Comparison of ENCODE assay signal across 1 cellular context in the genomic region with DNA sequence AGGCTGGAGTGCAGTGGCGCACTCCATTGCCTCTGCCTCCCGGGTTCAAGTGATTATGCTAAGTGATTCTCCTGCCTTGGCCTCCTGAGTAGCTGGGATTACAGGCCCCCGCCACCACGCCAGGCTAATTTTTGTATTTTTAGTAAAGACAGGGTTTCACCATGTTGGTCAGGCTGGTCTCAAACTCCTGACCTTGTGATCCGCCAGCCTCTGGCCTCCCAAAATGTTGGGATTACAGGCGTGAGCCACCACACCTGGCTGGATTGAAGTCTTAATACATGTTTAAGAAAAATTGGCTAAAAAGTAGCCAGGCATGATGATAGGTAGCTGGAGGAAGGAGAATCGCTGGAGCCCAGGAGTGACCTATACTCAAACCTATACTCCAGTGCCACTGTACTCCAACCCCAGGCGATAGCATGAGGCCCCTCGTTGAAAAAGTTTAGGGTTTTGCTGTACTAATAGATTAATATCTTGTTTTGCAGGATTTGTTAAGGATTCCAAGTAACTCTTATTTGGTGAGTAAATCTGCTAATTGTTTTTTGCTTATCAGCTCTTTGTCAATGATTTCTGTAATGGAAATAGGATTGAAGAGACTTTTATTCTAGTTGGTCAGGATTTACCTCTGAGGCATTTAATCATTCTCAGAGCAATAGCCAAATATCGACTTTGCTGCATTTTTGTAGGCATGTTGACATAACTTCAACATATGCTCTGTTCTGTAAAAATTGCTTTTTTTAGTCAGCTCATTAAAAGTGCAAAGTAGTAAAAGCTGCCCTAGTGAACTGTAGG.
A peak's percentile ranks its signal among the peaks of the same experiment; 100 is the strongest.
TF ChIP-seq lines count a peak whose summit lies in the region.

No MANE protein-coding gene starts in this region.

TF ChIP-seq in HepG2, 621 proteins besides CTCF, POLR2A, EP300 and RAD21 (continued from another document and continues in another):
- no peak for TF ChIP-seq ZFP37 (CRISPR knock-in tag; IDR thresholded peaks at IDR 0.05; ENCODE audit: borderline replicate concordance)
- no peak for TF ChIP-seq ZNF382 (CRISPR knock-in tag; IDR thresholded peaks at IDR 0.05; ENCODE audit: borderline replicate concordance)
- peak; percentile 82; the same call in 1 of the 2 replicates for TF ChIP-seq KAT7 (CRISPR knock-in tag; IDR thresholded peaks at IDR 0.05; ENCODE audit: borderline replicate concordance)
- TF ChIP-seq GPN1 (CRISPR knock-in tag; IDR thresholded peaks at IDR 0.05; ENCODE audit: borderline replicate concordance), result no peak
- TF ChIP-seq ZNF282 (IDR thresholded peaks at IDR 0.05; ENCODE audit: partially characterized antibody), result no peak
- TF ChIP-seq HMG20A (CRISPR knock-in tag; IDR thresholded peaks at IDR 0.05; ENCODE audit: borderline replicate concordance), result no peak
- no peak for TF ChIP-seq HDAC2 (CRISPR knock-in tag; IDR thresholded peaks at IDR 0.05)
- no peak for TF ChIP-seq CREBL2 (CRISPR knock-in tag; IDR thresholded peaks at IDR 0.05; ENCODE audit: borderline replicate concordance)
- TF ChIP-seq, protein P1, sequence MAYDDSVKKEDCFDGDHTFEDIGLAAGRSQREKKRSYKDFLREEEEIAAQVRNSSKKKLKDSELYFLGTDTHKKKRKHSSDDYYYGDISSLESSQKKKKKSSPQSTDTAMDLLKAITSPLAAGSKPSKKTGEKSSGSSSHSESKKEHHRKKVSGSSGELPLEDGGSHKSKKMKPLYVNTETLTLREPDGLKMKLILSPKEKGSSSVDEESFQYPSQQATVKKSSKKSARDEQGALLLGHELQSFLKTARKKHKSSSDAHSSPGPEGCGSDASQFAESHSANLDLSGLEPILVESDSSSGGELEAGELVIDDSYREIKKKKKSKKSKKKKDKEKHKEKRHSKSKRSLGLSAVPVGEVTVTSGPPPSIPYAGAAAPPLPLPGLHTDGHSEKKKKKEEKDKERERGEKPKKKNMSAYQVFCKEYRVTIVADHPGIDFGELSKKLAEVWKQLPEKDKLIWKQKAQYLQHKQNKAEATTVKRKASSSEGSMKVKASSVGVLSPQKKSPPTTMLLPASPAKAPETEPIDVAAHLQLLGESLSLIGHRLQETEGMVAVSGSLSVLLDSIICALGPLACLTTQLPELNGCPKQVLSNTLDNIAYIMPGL (CRISPR knock-in tag; IDR thresholded peaks at IDR 0.05; ENCODE audit: borderline replicate concordance in 1 of 2, low read depth in 1 of 2), result peak in 1 of 2 experiments; percentile 14; a peak in 2 of 4 replicates
- no peak for TF ChIP-seq IKZF1 (IDR thresholded peaks at IDR 0.05)
- no peak for TF ChIP-seq ZNF788 (CRISPR knock-in tag; IDR thresholded peaks at IDR 0.05; ENCODE audit: borderline replicate concordance)
- no peak for TF ChIP-seq ZSCAN12 (CRISPR knock-in tag; IDR thresholded peaks at IDR 0.05)
- TF ChIP-seq BRD4 (CRISPR knock-in tag; IDR thresholded peaks at IDR 0.05), result no peak
- TF ChIP-seq ZNF337 (CRISPR knock-in tag; IDR thresholded peaks at IDR 0.05; ENCODE audit: borderline replicate concordance, low read depth), result no peak
- TF ChIP-seq, protein P2, sequence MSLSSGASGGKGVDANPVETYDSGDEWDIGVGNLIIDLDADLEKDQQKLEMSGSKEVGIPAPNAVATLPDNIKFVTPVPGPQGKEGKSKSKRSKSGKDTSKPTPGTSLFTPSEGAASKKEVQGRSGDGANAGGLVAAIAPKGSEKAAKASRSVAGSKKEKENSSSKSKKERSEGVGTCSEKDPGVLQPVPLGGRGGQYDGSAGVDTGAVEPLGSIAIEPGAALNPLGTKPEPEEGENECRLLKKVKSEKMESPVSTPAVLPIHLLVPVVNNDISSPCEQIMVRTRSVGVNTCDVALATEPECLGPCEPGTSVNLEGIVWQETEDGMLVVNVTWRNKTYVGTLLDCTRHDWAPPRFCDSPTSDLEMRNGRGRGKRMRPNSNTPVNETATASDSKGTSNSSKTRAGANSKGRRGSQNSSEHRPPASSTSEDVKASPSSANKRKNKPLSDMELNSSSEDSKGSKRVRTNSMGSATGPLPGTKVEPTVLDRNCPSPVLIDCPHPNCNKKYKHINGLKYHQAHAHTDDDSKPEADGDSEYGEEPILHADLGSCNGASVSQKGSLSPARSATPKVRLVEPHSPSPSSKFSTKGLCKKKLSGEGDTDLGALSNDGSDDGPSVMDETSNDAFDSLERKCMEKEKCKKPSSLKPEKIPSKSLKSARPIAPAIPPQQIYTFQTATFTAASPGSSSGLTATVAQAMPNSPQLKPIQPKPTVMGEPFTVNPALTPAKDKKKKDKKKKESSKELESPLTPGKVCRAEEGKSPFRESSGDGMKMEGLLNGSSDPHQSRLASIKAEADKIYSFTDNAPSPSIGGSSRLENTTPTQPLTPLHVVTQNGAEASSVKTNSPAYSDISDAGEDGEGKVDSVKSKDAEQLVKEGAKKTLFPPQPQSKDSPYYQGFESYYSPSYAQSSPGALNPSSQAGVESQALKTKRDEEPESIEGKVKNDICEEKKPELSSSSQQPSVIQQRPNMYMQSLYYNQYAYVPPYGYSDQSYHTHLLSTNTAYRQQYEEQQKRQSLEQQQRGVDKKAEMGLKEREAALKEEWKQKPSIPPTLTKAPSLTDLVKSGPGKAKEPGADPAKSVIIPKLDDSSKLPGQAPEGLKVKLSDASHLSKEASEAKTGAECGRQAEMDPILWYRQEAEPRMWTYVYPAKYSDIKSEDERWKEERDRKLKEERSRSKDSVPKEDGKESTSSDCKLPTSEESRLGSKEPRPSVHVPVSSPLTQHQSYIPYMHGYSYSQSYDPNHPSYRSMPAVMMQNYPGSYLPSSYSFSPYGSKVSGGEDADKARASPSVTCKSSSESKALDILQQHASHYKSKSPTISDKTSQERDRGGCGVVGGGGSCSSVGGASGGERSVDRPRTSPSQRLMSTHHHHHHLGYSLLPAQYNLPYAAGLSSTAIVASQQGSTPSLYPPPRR (CRISPR knock-in tag; IDR thresholded peaks at IDR 0.05; ENCODE audit: borderline replicate concordance), result no peak
- TF ChIP-seq ZFP62 (CRISPR knock-in tag; IDR thresholded peaks at IDR 0.05), result no peak
- no peak for TF ChIP-seq ZNF160 (CRISPR knock-in tag; IDR thresholded peaks at IDR 0.05)
- TF ChIP-seq NFYB (CRISPR knock-in tag; IDR thresholded peaks at IDR 0.05), result no peak
- TF ChIP-seq, protein P3, sequence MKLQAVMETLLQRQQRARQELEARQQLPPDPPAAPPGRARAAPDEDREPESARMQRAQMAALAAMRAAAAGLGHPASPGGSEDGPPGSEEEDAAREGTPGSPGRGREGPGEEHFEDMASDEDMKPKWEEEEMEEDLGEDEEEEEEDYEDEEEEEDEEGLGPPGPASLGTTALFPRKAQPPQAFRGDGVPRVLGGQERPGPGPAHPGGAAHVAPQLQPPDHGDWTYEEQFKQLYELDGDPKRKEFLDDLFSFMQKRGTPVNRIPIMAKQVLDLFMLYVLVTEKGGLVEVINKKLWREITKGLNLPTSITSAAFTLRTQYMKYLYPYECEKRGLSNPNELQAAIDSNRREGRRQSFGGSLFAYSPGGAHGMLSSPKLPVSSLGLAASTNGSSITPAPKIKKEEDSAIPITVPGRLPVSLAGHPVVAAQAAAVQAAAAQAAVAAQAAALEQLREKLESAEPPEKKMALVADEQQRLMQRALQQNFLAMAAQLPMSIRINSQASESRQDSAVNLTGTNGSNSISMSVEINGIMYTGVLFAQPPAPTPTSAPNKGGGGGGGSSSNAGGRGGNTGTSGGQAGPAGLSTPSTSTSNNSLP (IDR thresholded peaks at IDR 0.05; ENCODE audit: low read depth, low read length), result no peak
- TF ChIP-seq, protein P4, sequence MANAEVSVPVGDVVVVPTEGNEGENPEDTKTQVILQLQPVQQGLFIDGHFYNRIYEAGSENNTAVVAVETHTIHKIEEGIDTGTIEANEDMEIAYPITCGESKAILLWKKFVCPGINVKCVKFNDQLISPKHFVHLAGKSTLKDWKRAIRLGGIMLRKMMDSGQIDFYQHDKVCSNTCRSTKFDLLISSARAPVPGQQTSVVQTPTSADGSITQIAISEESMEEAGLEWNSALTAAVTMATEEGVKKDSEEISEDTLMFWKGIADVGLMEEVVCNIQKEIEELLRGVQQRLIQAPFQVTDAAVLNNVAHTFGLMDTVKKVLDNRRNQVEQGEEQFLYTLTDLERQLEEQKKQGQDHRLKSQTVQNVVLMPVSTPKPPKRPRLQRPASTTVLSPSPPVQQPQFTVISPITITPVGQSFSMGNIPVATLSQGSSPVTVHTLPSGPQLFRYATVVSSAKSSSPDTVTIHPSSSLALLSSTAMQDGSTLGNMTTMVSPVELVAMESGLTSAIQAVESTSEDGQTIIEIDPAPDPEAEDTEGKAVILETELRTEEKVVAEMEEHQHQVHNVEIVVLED (CRISPR knock-in tag; IDR thresholded peaks at IDR 0.05; ENCODE audit: borderline replicate concordance), result no peak
- TF ChIP-seq PAX8 (CRISPR knock-in tag; IDR thresholded peaks at IDR 0.05; ENCODE audit: borderline replicate concordance), result no peak
- TF ChIP-seq, protein P5, sequence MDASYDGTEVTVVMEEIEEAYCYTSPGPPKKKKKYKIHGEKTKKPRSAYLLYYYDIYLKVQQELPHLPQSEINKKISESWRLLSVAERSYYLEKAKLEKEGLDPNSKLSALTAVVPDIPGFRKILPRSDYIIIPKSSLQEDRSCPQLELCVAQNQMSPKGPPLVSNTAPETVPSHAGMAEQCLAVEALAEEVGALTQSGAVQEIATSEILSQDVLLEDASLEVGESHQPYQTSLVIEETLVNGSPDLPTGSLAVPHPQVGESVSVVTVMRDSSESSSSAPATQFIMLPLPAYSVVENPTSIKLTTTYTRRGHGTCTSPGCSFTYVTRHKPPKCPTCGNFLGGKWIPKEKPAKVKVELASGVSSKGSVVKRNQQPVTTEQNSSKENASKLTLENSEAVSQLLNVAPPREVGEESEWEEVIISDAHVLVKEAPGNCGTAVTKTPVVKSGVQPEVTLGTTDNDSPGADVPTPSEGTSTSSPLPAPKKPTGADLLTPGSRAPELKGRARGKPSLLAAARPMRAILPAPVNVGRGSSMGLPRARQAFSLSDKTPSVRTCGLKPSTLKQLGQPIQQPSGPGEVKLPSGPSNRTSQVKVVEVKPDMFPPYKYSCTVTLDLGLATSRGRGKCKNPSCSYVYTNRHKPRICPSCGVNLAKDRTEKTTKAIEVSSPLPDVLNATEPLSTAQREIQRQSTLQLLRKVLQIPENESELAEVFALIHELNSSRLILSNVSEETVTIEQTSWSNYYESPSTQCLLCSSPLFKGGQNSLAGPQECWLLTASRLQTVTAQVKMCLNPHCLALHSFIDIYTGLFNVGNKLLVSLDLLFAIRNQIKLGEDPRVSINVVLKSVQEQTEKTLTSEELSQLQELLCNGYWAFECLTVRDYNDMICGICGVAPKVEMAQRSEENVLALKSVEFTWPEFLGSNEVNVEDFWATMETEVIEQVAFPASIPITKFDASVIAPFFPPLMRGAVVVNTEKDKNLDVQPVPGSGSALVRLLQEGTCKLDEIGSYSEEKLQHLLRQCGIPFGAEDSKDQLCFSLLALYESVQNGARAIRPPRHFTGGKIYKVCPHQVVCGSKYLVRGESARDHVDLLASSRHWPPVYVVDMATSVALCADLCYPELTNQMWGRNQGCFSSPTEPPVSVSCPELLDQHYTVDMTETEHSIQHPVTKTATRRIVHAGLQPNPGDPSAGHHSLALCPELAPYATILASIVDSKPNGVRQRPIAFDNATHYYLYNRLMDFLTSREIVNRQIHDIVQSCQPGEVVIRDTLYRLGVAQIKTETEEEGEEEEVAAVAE (CRISPR knock-in tag; IDR thresholded peaks at IDR 0.05; ENCODE audit: borderline replicate concordance), result no peak
- TF ChIP-seq NAIF1 (CRISPR knock-in tag; IDR thresholded peaks at IDR 0.05; ENCODE audit: borderline replicate concordance), result 0 out of 2 replicates have a peak, but pooled peaks have one; percentile 37
- 0 out of 2 replicates have a peak, but pooled peaks have one; percentile 3 for TF ChIP-seq ARNTL (CRISPR knock-in tag; IDR thresholded peaks at IDR 0.05)
- TF ChIP-seq RNF219 (CRISPR knock-in tag; IDR thresholded peaks at IDR 0.05), result 0 out of 2 replicates have a peak, but pooled peaks have one; percentile 18
- TF ChIP-seq, protein P6, sequence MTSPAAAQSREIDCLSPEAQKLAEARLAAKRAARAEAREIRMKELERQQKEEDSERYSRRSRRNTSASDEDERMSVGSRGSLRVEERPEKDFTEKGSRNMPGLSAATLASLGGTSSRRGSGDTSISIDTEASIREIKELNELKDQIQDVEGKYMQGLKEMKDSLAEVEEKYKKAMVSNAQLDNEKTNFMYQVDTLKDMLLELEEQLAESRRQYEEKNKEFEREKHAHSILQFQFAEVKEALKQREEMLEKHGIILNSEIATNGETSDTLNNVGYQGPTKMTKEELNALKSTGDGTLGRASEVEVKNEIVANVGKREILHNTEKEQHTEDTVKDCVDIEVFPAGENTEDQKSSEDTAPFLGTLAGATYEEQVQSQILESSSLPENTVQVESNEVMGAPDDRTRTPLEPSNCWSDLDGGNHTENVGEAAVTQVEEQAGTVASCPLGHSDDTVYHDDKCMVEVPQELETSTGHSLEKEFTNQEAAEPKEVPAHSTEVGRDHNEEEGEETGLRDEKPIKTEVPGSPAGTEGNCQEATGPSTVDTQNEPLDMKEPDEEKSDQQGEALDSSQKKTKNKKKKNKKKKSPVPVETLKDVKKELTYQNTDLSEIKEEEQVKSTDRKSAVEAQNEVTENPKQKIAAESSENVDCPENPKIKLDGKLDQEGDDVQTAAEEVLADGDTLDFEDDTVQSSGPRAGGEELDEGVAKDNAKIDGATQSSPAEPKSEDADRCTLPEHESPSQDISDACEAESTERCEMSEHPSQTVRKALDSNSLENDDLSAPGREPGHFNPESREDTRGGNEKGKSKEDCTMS (CRISPR knock-in tag; conservative IDR thresholded peaks at IDR 0.05), result no peak
- TF ChIP-seq ZBTB20 (CRISPR knock-in tag; IDR thresholded peaks at IDR 0.05; ENCODE audit: borderline replicate concordance, low read depth), result no peak
- no peak for TF ChIP-seq PTBP1 (IDR thresholded peaks at IDR 0.05; ENCODE audit: low read depth, low read length, poor library complexity, severe bottlenecking)
- no peak for TF ChIP-seq FLYWCH1 (CRISPR knock-in tag; IDR thresholded peaks at IDR 0.05)
- TF ChIP-seq ZKSCAN5 (CRISPR knock-in tag; IDR thresholded peaks at IDR 0.05), result no peak
- 0 out of 2 replicates have a peak, but pooled peaks have one; percentile 35 for TF ChIP-seq ZNF816 (CRISPR knock-in tag; IDR thresholded peaks at IDR 0.05; ENCODE audit: borderline replicate concordance)
